In genomic region chr13:89455741-89456140, GRCh38 we compare ENCODE assay signal across 16 cellular contexts.
"Had no signal": no experiment of that assay in that cellular context is flagged by ENCODE, and none has a peak within 500 bp of the region (broad histone marks: within the 10 kb centered on the region; RNA-seq: fewer than 3 reads in every experiment).

No MANE protein-coding gene starts in this region.

- H3K27me3 ChIP-seq: sigmoid colon had no signal

- DNase-seq: activated CD4-positive, alpha-beta T cell treated with anti-CD3 and anti-CD28 coated beads for 4 hours; activated CD8-positive, alpha-beta memory T cell treated with anti-CD3 and anti-CD28 coated beads, Interleukin-2, amount 50 U/mL, for 4 hours; activated CD8-positive, alpha-beta T cell treated with anti-CD3 and anti-CD28 coated beads for 36 hours; activated gamma-delta T cell treated with Interleukin-2 at 50 U/mL for 16 hours; activated T-cell treated with anti-CD3 and anti-CD28 coated beads, Interleukin-2, amount 50 U/mL, for 72 hours; cortex of kidney; effector memory CD4-positive, alpha-beta T cell; left colon; natural killer cell; psoas muscle; sigmoid colon; stimulated activated CD4-positive, alpha-beta T cell treated with anti-CD3 and anti-CD28 coated beads, Interleukin-4, amount 100 ng/mL, for 1 hour; stimulated activated CD8-positive, alpha-beta memory T cell treated with anti-CD3 and anti-CD28 coated beads, Interleukin-4, amount 100 ng/mL, for 48 hours; stimulated activated naive CD8-positive, alpha-beta T cell treated with anti-CD3 and anti-CD28 coated beads, Interleukin-15, Interleukin-2, amounts not matched to agents 100 U/mL and 50 U/mL, for 24 hours; T-helper 1 cell had no signal

- H3K27ac ChIP-seq: psoas muscle, sigmoid colon had no signal

- H3K36me3 ChIP-seq: sigmoid colon had no signal

- ATAC-seq: activated CD8-positive, alpha-beta T cell treated with anti-CD3 and anti-CD28 coated beads for 36 hours; activated T-cell treated with anti-CD3 and anti-CD28 coated beads, Interleukin-2, amount 50 U/mL, for 72 hours; left colon; natural killer cell; psoas muscle; stimulated activated naive CD8-positive, alpha-beta T cell treated with anti-CD3 and anti-CD28 coated beads, Interleukin-15, Interleukin-2, amounts not matched to agents 100 U/mL and 50 U/mL, for 24 hours had no signal

- H3K4me1 ChIP-seq: psoas muscle, sigmoid colon had no signal

- H3K9me3 ChIP-seq: psoas muscle, sigmoid colon had no signal

- H3K4me3 ChIP-seq: lung, psoas muscle, sigmoid colon had no signal
